ENCODE assay signal across 34 cellular contexts in the genomic region with DNA sequence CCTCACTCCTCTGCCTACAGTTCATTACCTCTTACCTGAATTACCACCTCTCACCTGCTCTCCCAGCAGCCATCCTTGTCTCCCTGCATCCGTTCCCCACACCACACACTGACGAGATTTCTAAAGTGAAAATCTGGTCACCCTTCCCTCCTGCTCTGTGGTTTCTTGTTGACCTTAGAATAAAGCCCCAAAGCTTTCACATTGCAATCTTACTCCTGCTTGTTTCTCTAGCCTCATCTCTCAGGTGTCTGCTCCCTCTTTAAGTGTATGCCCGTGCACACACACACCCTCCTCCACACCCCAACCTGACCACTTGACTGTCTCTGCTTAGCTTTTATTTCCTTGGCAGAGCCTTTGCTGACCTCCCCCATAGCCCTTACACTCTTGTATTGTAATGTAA.
"Had no signal": no experiment of that assay in that cellular context is flagged by ENCODE, and none has a peak within 500 bp of the region (broad histone marks: within the 10 kb centered on the region; RNA-seq: fewer than 3 reads in every experiment).

No MANE protein-coding gene starts in this region.

- H3K9ac ChIP-seq: KMS-11 had no signal

- DNase-seq: Kasumi-1, MG63, MM.1S, MV-4-11, NCI-H1048, NCI-H1092, NCI-H1092 treated with DMSO at 0.1 percent for 48 hours, NCI-H1105, NCI-H1105 treated with DMSO at 0.1 percent for 48 hours, NCI-H1417, NCI-H1417 treated with DMSO at 0.1 percent for 48 hours, NCI-H1436, NCI-H1436 treated with DMSO at 0.1 percent for 48 hours, NCI-H146, NCI-H1694, NCI-H1694 treated with DMSO at 0.1 percent for 48 hours, NCI-H187, NCI-H187 treated with DMSO at 0.1 percent for 48 hours, NCI-H1930, NCI-H2029, NCI-H2029 treated with DMSO at 0.1 percent for 48 hours, NCI-H2081, NCI-H2081 treated with DMSO at 0.1 percent for 48 hours, NCI-H2107, NCI-H2171, NCI-H2171 treated with DMSO at 0.1 percent for 48 hours, NCI-H2227 treated with DMSO at 0.1 percent for 48 hours, NCI-H226, NCI-H345, NCI-H446, NCI-H510A, NCI-H510A treated with DMSO at 0.1 percent for 48 hours, NCI-H524 had no signal

- H3K9me3 ChIP-seq: MG63 had no signal

- H3K4me3 ChIP-seq: MG63 had no signal

- H3K27ac ChIP-seq: KMS-11 had no signal

- H3K4me2 ChIP-seq: KMS-11 had no signal

- H3K36me3 ChIP-seq: MG63 had no signal
